2 cellular contexts compared by ENCODE assay signal in genomic region chr16:89473136-89473712, GRCh38.
A peak's percentile ranks its signal among the peaks of the same experiment; 100 is the strongest.
TF ChIP-seq lines count a peak whose summit lies in the region.

No MANE protein-coding gene starts in this region.

TF ChIP-seq in HepG2, 621 proteins besides CTCF, POLR2A, EP300 and RAD21:
- TF ChIP-seq IRF9 (CRISPR knock-in tag; IDR thresholded peaks at IDR 0.05; ENCODE audit: borderline replicate concordance) (0 out of 2 replicates have a peak, but pooled peaks have one; percentile 11), SSRP1 (CRISPR knock-in tag; IDR thresholded peaks at IDR 0.05) (0 out of 2 replicates have a peak, but pooled peaks have one; percentile 29), FOXM1 (CRISPR knock-in tag; IDR thresholded peaks at IDR 0.05) (no peak), SRSF9 (IDR thresholded peaks at IDR 0.05; ENCODE audit: borderline replicate concordance, insufficient read depth, low read depth, low read length, poor library complexity, severe bottlenecking) (no peak), RBM22 (optimal IDR thresholded peaks at IDR 0.05; ENCODE audit: low read length) (peak; percentile 69), ARID4A (CRISPR knock-in tag; IDR thresholded peaks at IDR 0.05; ENCODE audit: borderline replicate concordance) (peak; percentile 3; the same call in 1 of the 2 replicates)

TF ChIP-seq in WTC11, 78 proteins besides CTCF, POLR2A, EP300 and RAD21:
- TF ChIP-seq AR (CRISPR knock-in tag; IDR thresholded peaks at IDR 0.05) (no peak), NR3C1 (CRISPR knock-in tag; conservative IDR thresholded peaks at IDR 0.05; ENCODE audit: low read depth) (no peak), ELF4 (CRISPR knock-in tag; IDR thresholded peaks at IDR 0.05; ENCODE audit: low read depth) (no peak), GRHL2 (CRISPR knock-in tag; IDR thresholded peaks at IDR 0.05; ENCODE audit: insufficient replicate concordance, severe bottlenecking) (no peak), KAT7 (CRISPR knock-in tag; IDR thresholded peaks at IDR 0.05; ENCODE audit: borderline replicate concordance) (no peak), NR1H2 (CRISPR knock-in tag; IDR thresholded peaks at IDR 0.05) (no peak), PRDM15 (CRISPR knock-in tag; IDR thresholded peaks at IDR 0.05) (no peak), CREB1 (CRISPR knock-in tag; IDR thresholded peaks at IDR 0.05) (no peak), ZNF232 (CRISPR knock-in tag; IDR thresholded peaks at IDR 0.05) (no peak), PRRX2 (CRISPR knock-in tag; IDR thresholded peaks at IDR 0.05) (no peak), EMX1 (CRISPR knock-in tag; IDR thresholded peaks at IDR 0.05) (no peak), ZMAT4 (CRISPR knock-in tag; IDR thresholded peaks at IDR 0.05) (no peak), ZNF416 (CRISPR knock-in tag; IDR thresholded peaks at IDR 0.05) (no peak), AFF4 (CRISPR knock-in tag; IDR thresholded peaks at IDR 0.05; ENCODE audit: borderline replicate concordance) (no peak), PREB (CRISPR knock-in tag; IDR thresholded peaks at IDR 0.05; ENCODE audit: borderline replicate concordance) (no peak), JUN (CRISPR knock-in tag; IDR thresholded peaks at IDR 0.05) (no peak)
